Comparison of ENCODE assay signal across 8 cellular contexts in the genomic region with DNA sequence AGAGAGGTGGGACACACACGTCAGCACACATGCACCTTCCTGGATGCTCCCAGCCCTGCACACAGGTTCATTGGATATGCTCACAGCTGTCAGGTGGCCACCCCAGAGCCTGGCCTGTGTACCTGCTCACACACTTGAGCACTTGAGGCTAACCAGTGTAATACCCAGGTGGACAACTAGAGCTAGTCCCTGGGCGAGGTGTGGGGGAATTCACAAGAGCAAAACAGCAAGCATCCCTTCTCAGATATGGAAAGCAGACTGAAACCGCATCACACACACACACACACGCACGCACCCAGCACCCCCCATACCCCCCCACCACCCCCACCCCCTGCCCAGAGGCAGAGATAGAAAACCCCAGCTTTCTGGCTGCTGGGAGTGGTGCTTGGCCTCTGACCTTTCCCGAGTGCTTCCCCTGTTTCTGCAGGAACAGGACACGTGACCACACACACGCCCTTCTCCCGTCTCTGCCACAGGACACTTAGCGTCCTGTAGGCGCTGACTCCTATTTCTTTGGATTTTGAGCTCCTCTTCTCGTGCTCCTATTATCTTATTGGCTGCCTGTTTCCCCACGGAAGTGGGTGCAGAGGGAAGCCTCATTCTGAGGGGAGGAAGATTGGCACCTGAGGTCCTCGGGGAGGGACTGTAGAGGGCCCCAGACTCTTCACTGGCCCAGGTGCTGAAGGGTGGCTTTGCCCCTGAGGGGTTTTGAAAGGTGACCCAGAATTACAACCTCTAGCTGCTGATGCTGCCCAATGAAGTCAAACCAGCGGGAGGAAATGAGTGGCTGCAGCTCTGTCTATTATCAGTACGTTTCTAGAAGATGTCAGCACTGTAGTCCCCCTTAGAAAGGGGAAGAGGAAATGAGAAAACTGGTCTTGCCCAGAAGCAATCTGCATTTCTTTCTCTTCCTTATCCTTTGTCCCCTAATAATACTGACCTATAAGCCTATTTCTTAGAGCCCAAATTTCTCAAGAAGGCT.
DNase-seq lines count a peak whose midpoint lies in the region; ATAC-seq, FAIRE-seq and TF ChIP-seq lines count a peak whose summit lies in the region.

No MANE protein-coding gene starts in this region.

- intact Hi-C loops in HepG2 (cut with micrococcal nuclease; ENCODE audit: unreplicated experiment), result no loop called here

- CTCF ChIA-PET in HepG2 (lab: Yijun Ruan, JAX; ENCODE audit: low intra/inter-chr PET ratio, low total read pairs), result no interaction called here

- FAIRE-seq in HepG2 (lab: Jason Lieb, UNC), result no peak

- H2AFZ ChIP-seq in HepG2 (ENCODE audit: low read length), result no peak overlapping the region

- TF ChIP-seq RAD21 in HepG2 (CRISPR knock-in tag; IDR thresholded peaks at IDR 0.05), result no peak

- H4K20me1 ChIP-seq in HepG2 (ENCODE audit: insufficient read depth, low read length), result no peaks in the 10 kb centered on the region

- ATAC-seq in GM21786 (IDR thresholded peaks at IDR 0.05; ENCODE audit: unreplicated experiment) (peak; percentile 48), HepG2 (peak; percentile 18; the same call in 2 of the 3 replicates)

- H3K27ac ChIP-seq in HepG2 (ENCODE audit: extremely low read length, insufficient read depth, low read length), result no peak overlapping the region

- H3K9me3 ChIP-seq in HepG2 (ENCODE audit: low read length), result no peaks in the 10 kb centered on the region

- no peak for TF ChIP-seq POLR2A in HepG2 (IDR thresholded peaks at IDR 0.05; ENCODE audit: insufficient read depth in 1 of 2, low read depth in 2 of 2, low read length in 2 of 2)

- H3K4me3 ChIP-seq in HepG2 (replicated peaks in 1 of 3; ENCODE audit: insufficient read depth in 1 of 3, low read depth in 2 of 3, low read length in 3 of 3), result no peak overlapping the region
- H3K4me3 ChIP-seq in foreskin fibroblast (ENCODE audit: low read depth in 1 of 2, low read length in 2 of 2), result no peak overlapping the region

- DNase-seq in GM13977 (ENCODE audit: low spot score), result peak; percentile 71
- peak; percentile 57 for DNase-seq in NAMALWA (ENCODE audit: low spot score)
- no peak for DNase-seq in HepG2 (ENCODE audit: low spot score)
- DNase-seq in DMS53 treated with DMSO at 0.1 percent for 48 hours (lab: John Stamatoyannopoulos, UW; ENCODE audit: unreplicated experiment), result no peak
- DNase-seq in NCI-H128 (lab: John Stamatoyannopoulos, UW; ENCODE audit: unreplicated experiment), result no peak
- DNase-seq in inferior parietal cortex (ENCODE audit: extremely low spot score), result no peak
- no peak for DNase-seq in foreskin fibroblast

- BruUV-seq in HepG2 (replicated peaks; lab: Mats Ljungman, UMichigan), result no TSS peak

- 0 out of 5 replicates have a peak, but pooled peaks cover 0 to 4% of the 10 kb centered on the region in 2 experiments for H3K27me3 ChIP-seq in HepG2 (ENCODE audit: control insufficient read depth in 1 of 2, insufficient read depth in 2 of 2, low read length in 2 of 2)

- no peaks in the 10 kb centered on the region for H3K79me2 ChIP-seq in HepG2 (ENCODE audit: insufficient read depth, low read length)

- no peak overlapping the region for H3K9ac ChIP-seq in HepG2 (ENCODE audit: insufficient read depth, low read depth, low read length)

- TF ChIP-seq EP300 in HepG2 (IDR thresholded peaks at IDR 0.05; ENCODE audit: low read depth in 2 of 2, low read length in 2 of 2), result no peak
- TF ChIP-seq EP300 in HepG2 (CRISPR knock-in tag; IDR thresholded peaks at IDR 0.05; ENCODE audit: borderline replicate concordance), result no peak

- TF ChIP-seq CTCF in GM13977 (IDR thresholded peaks at IDR 0.05; ENCODE audit: extremely low read depth, insufficient read depth, missing control alignments) (no peak), HepG2 (CRISPR knock-in tag; IDR thresholded peaks at IDR 0.05) (no peak), foreskin fibroblast (IDR thresholded peaks at IDR 0.05; ENCODE audit: low read depth, low read length) (no peak)

- H3K4me2 ChIP-seq in HepG2 (ENCODE audit: low read depth, low read length), result peak overlapping the region; percentile 42; the same call in 1 of the 2 replicates

- POLR2A ChIA-PET in HepG2 (lab: Yijun Ruan, JAX), result no interaction called here

- in situ Hi-C loops in GM13977 (cut with MboI; ENCODE audit: low pct_unique_long_range_greater_than_20kb, low sequenced_read_pairs, unreplicated experiment), result no loop called here
- in situ Hi-C loops in HepG2 (cut with HindIII; ENCODE audit: extremely low pct_ligation_motif_present, low pct_unique_long_range_greater_than_20kb), result loop anchor here (25.0 kb wide), 1 partner anchor 397 kb away; no protein-coding TSS in a partner anchor

- WGBS in HepG2 (ENCODE audit: low lambda C conversion rate), result 20% methylated on average over 12 of the region's 16 CpGs

- peaks cover 4% of the 10 kb centered on the region; the same call in 1 of the 2 replicates for H3K4me1 ChIP-seq in HepG2 (ENCODE audit: insufficient read depth, low read length)

- H3K36me3 ChIP-seq in HepG2 (replicated peaks in 1 of 2; ENCODE audit: control insufficient read depth in 1 of 2, insufficient read depth in 2 of 2, low read length in 2 of 2), result no peaks in the 10 kb centered on the region

TF ChIP-seq in HepG2, 621 proteins besides CTCF, POLR2A, EP300 and RAD21:
- no peak for TF ChIP-seq ZNF251 (CRISPR knock-in tag; IDR thresholded peaks at IDR 0.05)
- TF ChIP-seq, protein P1, sequence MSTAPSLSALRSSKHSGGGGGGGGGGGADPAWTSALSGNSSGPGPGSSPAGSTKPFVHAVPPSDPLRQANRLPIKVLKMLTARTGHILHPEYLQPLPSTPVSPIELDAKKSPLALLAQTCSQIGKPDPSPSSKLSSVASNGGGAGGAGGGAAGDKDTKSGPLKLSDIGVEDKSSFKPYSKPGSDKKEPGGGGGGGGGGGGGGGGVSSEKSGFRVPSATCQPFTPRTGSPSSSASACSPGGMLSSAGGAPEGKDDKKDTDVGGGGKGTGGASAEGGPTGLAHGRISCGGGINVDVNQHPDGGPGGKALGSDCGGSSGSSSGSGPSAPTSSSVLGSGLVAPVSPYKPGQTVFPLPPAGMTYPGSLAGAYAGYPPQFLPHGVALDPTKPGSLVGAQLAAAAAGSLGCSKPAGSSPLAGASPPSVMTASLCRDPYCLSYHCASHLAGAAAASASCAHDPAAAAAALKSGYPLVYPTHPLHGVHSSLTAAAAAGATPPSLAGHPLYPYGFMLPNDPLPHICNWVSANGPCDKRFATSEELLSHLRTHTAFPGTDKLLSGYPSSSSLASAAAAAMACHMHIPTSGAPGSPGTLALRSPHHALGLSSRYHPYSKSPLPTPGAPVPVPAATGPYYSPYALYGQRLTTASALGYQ (CRISPR knock-in tag; IDR thresholded peaks at IDR 0.05), result no peak
- TF ChIP-seq, protein P2, sequence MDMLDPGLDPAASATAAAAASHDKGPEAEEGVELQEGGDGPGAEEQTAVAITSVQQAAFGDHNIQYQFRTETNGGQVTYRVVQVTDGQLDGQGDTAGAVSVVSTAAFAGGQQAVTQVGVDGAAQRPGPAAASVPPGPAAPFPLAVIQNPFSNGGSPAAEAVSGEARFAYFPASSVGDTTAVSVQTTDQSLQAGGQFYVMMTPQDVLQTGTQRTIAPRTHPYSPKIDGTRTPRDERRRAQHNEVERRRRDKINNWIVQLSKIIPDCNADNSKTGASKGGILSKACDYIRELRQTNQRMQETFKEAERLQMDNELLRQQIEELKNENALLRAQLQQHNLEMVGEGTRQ (IDR thresholded peaks at IDR 0.05; ENCODE audit: low read depth, low read length), result peak; percentile 77
- TF ChIP-seq, protein P2 (CRISPR knock-in tag; IDR thresholded peaks at IDR 0.05; ENCODE audit: borderline replicate concordance), result peak; percentile 66; the same call in 1 of the 2 replicates
- peak; percentile 50 for TF ChIP-seq NR2F6 (IDR thresholded peaks at IDR 0.05)
- TF ChIP-seq NR2F6 (CRISPR knock-in tag; IDR thresholded peaks at IDR 0.05), result peak; percentile 54; the same call in 1 of the 2 replicates
- TF ChIP-seq RAD51 (IDR thresholded peaks at IDR 0.05; ENCODE audit: borderline replicate concordance), result peak; percentile 52; the same call in 1 of the 2 replicates
- 0 out of 2 replicates have a peak, but pooled peaks have one; percentile 34 for TF ChIP-seq THAP7 (CRISPR knock-in tag; IDR thresholded peaks at IDR 0.05)
- TF ChIP-seq SRF (IDR thresholded peaks at IDR 0.05; ENCODE audit: low read depth, low read length), result no peak
- TF ChIP-seq SYNCRIP (IDR thresholded peaks at IDR 0.05; ENCODE audit: insufficient read depth, low read depth, low read length), result no peak

Comparison
In these comparisons a context has a peak if more than half of its experiments do, and no peak if none do; other contexts are left out.
1. DNase-seq: peak in GM13977 (single experiment) and NAMALWA (single experiment); none in HepG2 (single experiment), DMS53 treated with DMSO at 0.1 percent for 48 hours (single experiment), NCI-H128 (single experiment), inferior parietal cortex (single experiment) and foreskin fibroblast (0 of 2).